In genomic region chr4:24913099-24913445, GRCh38 we compare ENCODE assay signal across 9 cellular contexts. TPM values are rescaled to one million over a fixed set of nuclear protein-coding genes. Genes with fewer than 3 reads are reported as not detected.
DNase-seq lines count a peak whose midpoint lies in the region; ATAC-seq and TF ChIP-seq lines count a peak whose summit lies in the region.
"Had no signal": no experiment of that assay in that cellular context is flagged by ENCODE, and none has a peak within 500 bp of the region (broad histone marks: within the 10 kb centered on the region; RNA-seq: fewer than 3 reads in every experiment).

No MANE protein-coding gene starts in this region.

- TF ChIP-seq CTCF in AG04450 (IDR thresholded peaks at IDR 0.05; ENCODE audit: low read depth, low read length), result no peak

- H2AFZ ChIP-seq in neuron (ENCODE audit: low read depth, low read length), result peak overlapping the region; percentile 84

- CTCF ChIA-PET in AG04450 (lab: Charles Lee), result no interaction called here

- H3K4me1 ChIP-seq in esophagus (ENCODE audit: control insufficient read depth in 2 of 2, insufficient read depth in 2 of 2, low read length in 1 of 2) (peaks cover 0 to 2% of the 10 kb centered on the region in 2 donors), neuron (ENCODE audit: insufficient read depth, low read length) (peaks cover 10% of the 10 kb centered on the region)

- DNase-seq in AG04450 (ENCODE audit: low read depth, low spot score) (no peak), NCI-H69 (lab: John Stamatoyannopoulos, UW) (peak; percentile 38), NCI-H526 (lab: John Stamatoyannopoulos, UW) (no peak), AG08395 (ENCODE audit: low spot score) (no peak)
- DNase-seq in stimulated activated CD4-positive, alpha-beta T cell treated with anti-CD3 and anti-CD28 coated beads, Interleukin-4, amount 100 ng/mL, for 1 hour, result no peak
- DNase-seq: stimulated activated naive CD4-positive, alpha-beta T cell had no signal

- POLR2A ChIA-PET in AG04450 (lab: Yijun Ruan, JAX), result no interaction called here

- ATAC-seq in GM21390 (IDR thresholded peaks at IDR 0.05; ENCODE audit: unreplicated experiment), result no peak

- H3K27ac ChIP-seq in AG04450 (ENCODE audit: low read depth, low read length) (peak overlapping the region; percentile 31), esophagus (ENCODE audit: low read depth in 2 of 2, low read length in 1 of 2) (peak overlapping the region; percentile 69 to 86)

- H3K4me3 ChIP-seq in AG04450 (ENCODE audit: low read depth, low read length), result peak overlapping the region; percentile 69
- H3K4me3 ChIP-seq in esophagus (ENCODE audit: low read depth in 1 of 2, low read length in 2 of 2), result peak overlapping the region; percentile 62 to 64
- peak overlapping the region; percentile 58 for H3K4me3 ChIP-seq in neuron (ENCODE audit: low read length)

- peaks cover 3% of the 10 kb centered on the region; the same call in 1 of the 2 replicates for H3K9me3 ChIP-seq in AG04450 (ENCODE audit: control insufficient read depth, insufficient read depth, low read length)
- H3K9me3 ChIP-seq in esophagus (ENCODE audit: control insufficient read depth in 2 of 2, insufficient read depth in 1 of 2, low read depth in 1 of 2, low read length in 1 of 2), result peaks cover 0 to 8% of the 10 kb centered on the region in 2 donors
- peaks cover 18% of the 10 kb centered on the region for H3K9me3 ChIP-seq in neuron (ENCODE audit: low read length)

- H3K27me3 ChIP-seq in AG04450 (ENCODE audit: control insufficient read depth, insufficient read depth, low read length) (no peaks in the 10 kb centered on the region), esophagus (ENCODE audit: control insufficient read depth in 1 of 2, insufficient read depth in 2 of 2, low read length in 2 of 2) (no peaks in the 10 kb centered on the region), neuron (ENCODE audit: insufficient read depth, low read length) (no peaks in the 10 kb centered on the region)

- H3K36me3 ChIP-seq in esophagus (ENCODE audit: control insufficient read depth in 2 of 2, insufficient read depth in 2 of 2, low read length in 1 of 2) (peaks cover 2 to 3% of the 10 kb centered on the region in 2 donors), neuron (ENCODE audit: insufficient read depth, low read length) (no peaks in the 10 kb centered on the region)

- WGBS in esophagus, 2 donors, result 10 to 12% methylated on average over 26 to 27 of the region's 27 CpGs

RNA-seq across cellular contexts. Expression of gene CCDC149, which starts 0.2 kb away (rescaled TPM):
- polyA plus RNA-seq in AG04450 (2011; rRNA removed), result 11.9 and 13.9 TPM in 2 replicates
- 16.6 and 21.0 TPM in 2 replicates for polyA minus RNA-seq in AG04450 (2011; rRNA and poly(A)+ RNA removed)
- polyA plus RNA-seq in esophagus, result 1 to 10 TPM; 1.9 to 2.4 TPM
